Comparison of ENCODE assay signal across 15 cellular contexts in the genomic region with DNA sequence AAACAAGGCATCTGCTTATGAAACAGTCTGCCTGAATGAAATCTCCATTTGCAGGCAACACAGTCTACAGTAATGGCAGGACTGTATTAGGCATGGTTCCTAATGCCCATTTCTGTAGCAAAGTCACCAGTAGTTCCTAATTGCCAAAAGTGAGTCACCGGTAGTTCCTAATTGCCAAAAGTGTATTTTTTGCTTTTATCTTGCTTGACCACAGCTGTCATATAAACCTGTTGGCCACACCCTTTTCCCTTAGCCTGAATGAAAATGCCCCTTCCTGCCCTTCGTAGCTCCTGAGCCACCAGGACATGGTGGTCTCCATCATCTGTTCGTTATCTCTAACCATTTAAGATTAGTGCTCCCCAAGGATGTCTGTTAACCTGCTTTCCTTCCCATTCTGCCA.
"Had no signal": no experiment of that assay in that cellular context is flagged by ENCODE, and none has a peak within 500 bp of the region (broad histone marks: within the 10 kb centered on the region; RNA-seq: fewer than 3 reads in every experiment).

No MANE protein-coding gene starts in this region.

- H3K4me3 Mint-ChIP-seq: activated naive CD4-positive, alpha-beta T cell treated with anti-CD3 and anti-CD28 coated beads, Interleukin-2, amount 50 U/mL, for 24 hours; activated T-cell treated with anti-CD3 and anti-CD28 coated beads, Interleukin-2, amount 50 U/mL, for 24 hours; immature natural killer cell; nephron progenitor cell; stimulated activated naive CD8-positive, alpha-beta T cell treated with anti-CD3 and anti-CD28 coated beads, Interleukin-15, Interleukin-2, amounts not matched to agents 100 ng/mL and 50 ng/mL, for 24 hours; type B pancreatic cell had no signal

- H3K27me3 Mint-ChIP-seq: activated naive CD4-positive, alpha-beta T cell treated with anti-CD3 and anti-CD28 coated beads, Interleukin-2, amount 50 U/mL, for 24 hours; activated T-cell treated with anti-CD3 and anti-CD28 coated beads, Interleukin-2, amount 50 U/mL, for 24 hours; stimulated activated naive CD8-positive, alpha-beta T cell treated with anti-CD3 and anti-CD28 coated beads, Interleukin-15, Interleukin-2, amounts not matched to agents 100 ng/mL and 50 ng/mL, for 24 hours; type B pancreatic cell had no signal

- H3K27me3 ChIP-seq: suprapubic skin had no signal

- H3K9me3 ChIP-seq: prostate gland, suprapubic skin had no signal

- H3K36me3 ChIP-seq: prostate gland, suprapubic skin had no signal

- H3K4me3 ChIP-seq: prostate gland, suprapubic skin had no signal

- H3K27ac Mint-ChIP-seq: activated naive CD4-positive, alpha-beta T cell treated with anti-CD3 and anti-CD28 coated beads, Interleukin-2, amount 50 U/mL, for 24 hours; activated T-cell treated with anti-CD3 and anti-CD28 coated beads, Interleukin-2, amount 50 U/mL, for 24 hours; immature natural killer cell; nephron progenitor cell; stimulated activated naive CD8-positive, alpha-beta T cell treated with anti-CD3 and anti-CD28 coated beads, Interleukin-15, Interleukin-2, amounts not matched to agents 100 ng/mL and 50 ng/mL, for 24 hours; type B pancreatic cell had no signal

- H3K9me3 Mint-ChIP-seq: activated naive CD4-positive, alpha-beta T cell treated with anti-CD3 and anti-CD28 coated beads, Interleukin-2, amount 50 U/mL, for 24 hours; activated T-cell treated with anti-CD3 and anti-CD28 coated beads, Interleukin-2, amount 50 U/mL, for 24 hours; immature natural killer cell; nephron progenitor cell; stimulated activated naive CD8-positive, alpha-beta T cell treated with anti-CD3 and anti-CD28 coated beads, Interleukin-15, Interleukin-2, amounts not matched to agents 100 ng/mL and 50 ng/mL, for 24 hours; type B pancreatic cell had no signal

- H3K27ac ChIP-seq: prostate gland, suprapubic skin, VCaP had no signal

- H3K4me1 ChIP-seq: prostate gland had no signal

- DNase-seq: activated CD4-positive, alpha-beta T cell treated with anti-CD3 and anti-CD28 coated beads, Interleukin-2, amount 50 U/mL, for 48 hours; activated T-cell treated with anti-CD3 and anti-CD28 coated beads, Interleukin-2, amount 50 U/mL, for 24 hours; caudate nucleus; effector CD4-positive, alpha-beta T cell; foreskin melanocyte; immature natural killer cell; nephron progenitor cell; SW 1271 had no signal

- ATAC-seq: sciatic nerve had no signal
